Comparison of ENCODE assay signal across 29 cellular contexts in the genomic region with DNA sequence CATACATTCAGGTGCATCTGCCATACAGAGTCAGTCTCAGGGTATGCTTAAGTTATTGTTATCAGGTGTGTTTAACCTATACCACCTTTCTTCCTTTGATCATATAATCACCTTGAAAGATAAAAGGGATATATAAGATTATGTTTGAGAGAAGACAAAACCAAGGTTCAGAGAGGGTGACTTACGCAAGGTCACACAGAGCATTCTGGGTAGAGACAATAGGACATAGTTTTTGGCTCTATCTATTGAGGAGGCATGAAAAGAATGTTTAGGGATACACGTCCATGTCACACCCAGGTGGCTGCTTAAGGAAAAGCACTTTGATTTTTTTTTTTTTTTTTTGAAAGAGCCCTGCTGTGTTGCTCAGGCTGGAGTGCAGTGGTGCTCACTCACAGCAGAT.
"Had no signal": no experiment of that assay in that cellular context is flagged by ENCODE, and none has a peak within 500 bp of the region (broad histone marks: within the 10 kb centered on the region; RNA-seq: fewer than 3 reads in every experiment).

No MANE protein-coding gene starts in this region.

- DNase-seq: naive thymus-derived CD4-positive, alpha-beta T cell; natural killer cell; occipital lobe; ovary; posterior cingulate gyrus; psoas muscle; right cardiac atrium; spleen; stimulated activated CD4-positive, alpha-beta T cell treated with anti-CD3 and anti-CD28 coated beads, Interleukin-12 subunit alpha, Interleukin-12 subunit beta, amount 100 ng/mL, for 4 hours; stimulated activated CD4-positive, alpha-beta T cell treated with anti-CD3 and anti-CD28 coated beads, Interleukin-1b, Interleukin-23, amount 100 ng/mL, for 48 hours; stimulated activated CD4-positive, alpha-beta T cell treated with anti-CD3 and anti-CD28 coated beads, Interleukin-4, amount 100 ng/mL, for 1 hour; stimulated activated naive B cell treated with anti-CD40 and anti-IgM and Interleukin-4, amounts not matched to agents 10 μg/mL and 1 μg/mL and 100 μg/mL, for 72 hours; stimulated activated naive CD4-positive, alpha-beta T cell treated with Interleukin-2 at 50 U/mL for 16 hours; stomach; thyroid gland; upper lobe of right lung; uterus had no signal

- H3K36me3 Mint-ChIP-seq: naive thymus-derived CD4-positive, alpha-beta T cell; natural killer cell; neural progenitor cell; stimulated activated effector memory CD8-positive, alpha-beta T cell treated with anti-CD3 and anti-CD28 coated beads, Interleukin-12 subunit alpha, Interleukin-12 subunit beta, amount 100 ng/mL, for 72 hours; stimulated activated naive B cell treated with anti-CD40 and anti-IgM and Interleukin-4, amounts not matched to agents 10 μg/mL and 1 μg/mL and 100 μg/mL, for 72 hours; type B pancreatic cell had no signal

- H3K27ac Mint-ChIP-seq: naive thymus-derived CD4-positive, alpha-beta T cell; natural killer cell; nephron; neural progenitor cell; progenitor cell of endocrine pancreas; stimulated activated effector memory CD8-positive, alpha-beta T cell treated with anti-CD3 and anti-CD28 coated beads, Interleukin-12 subunit alpha, Interleukin-12 subunit beta, amount 100 ng/mL, for 72 hours; stimulated activated naive B cell treated with anti-CD40 and anti-IgM and Interleukin-4, amounts not matched to agents 10 μg/mL and 1 μg/mL and 100 μg/mL, for 72 hours; stimulated activated naive CD8-positive, alpha-beta T cell treated with anti-CD3 and anti-CD28 coated beads, Interleukin-15, Interleukin-2, amounts not matched to agents 100 ng/mL and 50 ng/mL, for 24 hours; type B pancreatic cell had no signal

- ATAC-seq: naive thymus-derived CD4-positive, alpha-beta T cell; natural killer cell; psoas muscle; right cardiac atrium; sciatic nerve; stimulated activated effector memory CD8-positive, alpha-beta T cell treated with anti-CD3 and anti-CD28 coated beads, Interleukin-12 subunit alpha, Interleukin-12 subunit beta, amount 100 ng/mL, for 72 hours; stimulated activated naive B cell treated with anti-CD40 and anti-IgM and Interleukin-4, amounts not matched to agents 10 μg/mL and 1 μg/mL and 100 μg/mL, for 72 hours; upper lobe of right lung had no signal

- H3K27ac ChIP-seq: neural progenitor cell, ovary, parathyroid adenoma, psoas muscle, skin epidermis, spleen, stomach, thoracic aorta, thyroid gland, tibial nerve, upper lobe of right lung, uterus had no signal

- H3K4me2 ChIP-seq: neural progenitor cell, smooth muscle cell had no signal

- H3K79me2 ChIP-seq: parathyroid adenoma had no signal

- H3K36me3 ChIP-seq: neural progenitor cell, ovary, spleen, stomach, thoracic aorta, thyroid gland, tibial nerve, upper lobe of right lung, uterus had no signal

- H3K4me3 Mint-ChIP-seq: naive thymus-derived CD4-positive, alpha-beta T cell; natural killer cell; nephron; neural progenitor cell; stimulated activated effector memory CD8-positive, alpha-beta T cell treated with anti-CD3 and anti-CD28 coated beads, Interleukin-12 subunit alpha, Interleukin-12 subunit beta, amount 100 ng/mL, for 72 hours; stimulated activated naive B cell treated with anti-CD40 and anti-IgM and Interleukin-4, amounts not matched to agents 10 μg/mL and 1 μg/mL and 100 μg/mL, for 72 hours; stimulated activated naive CD8-positive, alpha-beta T cell treated with anti-CD3 and anti-CD28 coated beads, Interleukin-15, Interleukin-2, amounts not matched to agents 100 ng/mL and 50 ng/mL, for 24 hours; type B pancreatic cell had no signal

- H3K4me3 ChIP-seq: neural progenitor cell, ovary, psoas muscle, skin epidermis, smooth muscle cell, spleen, stomach, thoracic aorta, thyroid gland, tibial nerve, upper lobe of right lung, uterus had no signal

- H3K4me1 ChIP-seq: neural progenitor cell, parathyroid adenoma, psoas muscle, spleen, stomach, thyroid gland, tibial nerve, upper lobe of right lung, uterus had no signal

- H3K9me3 ChIP-seq: ovary, thoracic aorta, thyroid gland, upper lobe of right lung, uterus had no signal

- H3K9me3 Mint-ChIP-seq: stimulated activated effector memory CD8-positive, alpha-beta T cell treated with anti-CD3 and anti-CD28 coated beads, Interleukin-12 subunit alpha, Interleukin-12 subunit beta, amount 100 ng/mL, for 72 hours had no signal

- H3K4me1 Mint-ChIP-seq: natural killer cell had no signal

- H3K9ac ChIP-seq: neural progenitor cell, parathyroid adenoma had no signal

- H3K27me3 Mint-ChIP-seq: progenitor cell of endocrine pancreas, type B pancreatic cell had no signal

- H3K27me3 ChIP-seq: neural progenitor cell, ovary, spleen, stomach, thyroid gland, tibial nerve, upper lobe of right lung had no signal

- H2AFZ ChIP-seq: neural progenitor cell, parathyroid adenoma had no signal
